In the genomic region with DNA sequence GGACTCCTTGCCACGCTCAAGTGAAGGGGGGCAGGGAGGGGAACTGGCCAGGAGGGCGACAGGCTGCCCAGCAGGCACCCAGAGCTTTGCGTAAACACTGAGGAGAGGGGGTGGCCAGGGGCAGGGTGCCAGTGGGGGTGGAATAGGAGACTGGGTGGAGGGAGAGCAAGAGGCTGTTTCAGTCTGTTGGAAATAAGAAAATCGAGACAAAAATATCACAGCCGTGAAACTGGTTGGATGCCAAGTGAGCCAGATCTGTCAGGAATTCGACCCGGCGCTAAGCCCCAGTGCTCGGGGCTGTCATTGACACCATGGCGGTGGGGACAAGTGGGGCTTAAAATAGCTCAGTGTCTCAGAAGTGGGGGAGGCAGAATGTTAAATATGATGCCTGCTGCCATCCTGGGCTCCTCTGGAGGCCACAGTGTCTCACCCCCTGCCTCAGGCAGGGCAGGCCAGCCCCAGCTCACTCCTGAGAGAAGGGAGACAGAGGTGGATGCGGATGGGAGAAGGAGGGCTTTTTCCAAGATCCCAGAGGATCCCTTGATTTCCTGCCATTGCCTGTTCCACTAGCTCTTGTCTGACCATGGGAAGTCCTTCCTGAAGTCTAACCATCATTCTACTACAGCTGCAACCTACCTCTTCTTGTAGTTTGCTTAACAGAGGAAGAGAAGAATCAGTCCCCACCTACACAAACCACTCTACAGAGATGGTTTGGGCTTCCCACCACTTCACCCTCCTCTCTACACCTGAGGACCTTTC, we compare ENCODE assay signal across 1 cellular context.
TF ChIP-seq lines count a peak whose summit lies in the region.

No MANE protein-coding gene starts in this region.

TF ChIP-seq in SK-N-SH, 30 proteins besides CTCF, POLR2A, EP300 and RAD21:
- no peak for TF ChIP-seq TCF12 (IDR thresholded peaks at IDR 0.05)
- no peak for TF ChIP-seq FOSL2 (IDR thresholded peaks at IDR 0.05; ENCODE audit: borderline replicate concordance, low read depth)
- TF ChIP-seq, protein P1, sequence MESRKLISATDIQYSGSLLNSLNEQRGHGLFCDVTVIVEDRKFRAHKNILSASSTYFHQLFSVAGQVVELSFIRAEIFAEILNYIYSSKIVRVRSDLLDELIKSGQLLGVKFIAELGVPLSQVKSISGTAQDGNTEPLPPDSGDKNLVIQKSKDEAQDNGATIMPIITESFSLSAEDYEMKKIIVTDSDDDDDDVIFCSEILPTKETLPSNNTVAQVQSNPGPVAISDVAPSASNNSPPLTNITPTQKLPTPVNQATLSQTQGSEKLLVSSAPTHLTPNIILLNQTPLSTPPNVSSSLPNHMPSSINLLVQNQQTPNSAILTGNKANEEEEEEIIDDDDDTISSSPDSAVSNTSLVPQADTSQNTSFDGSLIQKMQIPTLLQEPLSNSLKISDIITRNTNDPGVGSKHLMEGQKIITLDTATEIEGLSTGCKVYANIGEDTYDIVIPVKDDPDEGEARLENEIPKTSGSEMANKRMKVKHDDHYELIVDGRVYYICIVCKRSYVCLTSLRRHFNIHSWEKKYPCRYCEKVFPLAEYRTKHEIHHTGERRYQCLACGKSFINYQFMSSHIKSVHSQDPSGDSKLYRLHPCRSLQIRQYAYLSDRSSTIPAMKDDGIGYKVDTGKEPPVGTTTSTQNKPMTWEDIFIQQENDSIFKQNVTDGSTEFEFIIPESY (IDR thresholded peaks at IDR 0.05; ENCODE audit: borderline replicate concordance, low read depth) = no peak
- TF ChIP-seq, protein P2, sequence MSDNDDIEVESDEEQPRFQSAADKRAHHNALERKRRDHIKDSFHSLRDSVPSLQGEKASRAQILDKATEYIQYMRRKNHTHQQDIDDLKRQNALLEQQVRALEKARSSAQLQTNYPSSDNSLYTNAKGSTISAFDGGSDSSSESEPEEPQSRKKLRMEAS (IDR thresholded peaks at IDR 0.05; ENCODE audit: low read depth) = no peak
- TF ChIP-seq, protein P3, sequence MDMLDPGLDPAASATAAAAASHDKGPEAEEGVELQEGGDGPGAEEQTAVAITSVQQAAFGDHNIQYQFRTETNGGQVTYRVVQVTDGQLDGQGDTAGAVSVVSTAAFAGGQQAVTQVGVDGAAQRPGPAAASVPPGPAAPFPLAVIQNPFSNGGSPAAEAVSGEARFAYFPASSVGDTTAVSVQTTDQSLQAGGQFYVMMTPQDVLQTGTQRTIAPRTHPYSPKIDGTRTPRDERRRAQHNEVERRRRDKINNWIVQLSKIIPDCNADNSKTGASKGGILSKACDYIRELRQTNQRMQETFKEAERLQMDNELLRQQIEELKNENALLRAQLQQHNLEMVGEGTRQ (IDR thresholded peaks at IDR 0.05; ENCODE audit: borderline replicate concordance, low read depth, low read length) = no peak
- TF ChIP-seq ELF1 (IDR thresholded peaks at IDR 0.05) = no peak
- TF ChIP-seq RXRA (IDR thresholded peaks at IDR 0.05; ENCODE audit: borderline replicate concordance, low read depth) = no peak
- no peak for TF ChIP-seq GATA2 (CRISPR knock-in tag; IDR thresholded peaks at IDR 0.05)
- no peak for TF ChIP-seq EZH2phosphoT487 (IDR thresholded peaks at IDR 0.05; ENCODE audit: borderline replicate concordance, low read depth)
